ENCODE assay signal across 8 cellular contexts in genomic region chr1:193058529-193059281, GRCh38. TPM values are rescaled to one million over a fixed set of nuclear protein-coding genes. Genes with fewer than 3 reads are reported as not detected.
DNase-seq lines count a peak whose midpoint lies in the region; ATAC-seq and TF ChIP-seq lines count a peak whose summit lies in the region.

No MANE protein-coding gene starts in this region.

- H3K9me3 ChIP-seq in CD4-positive, alpha-beta T cell (ENCODE audit: control insufficient read depth, low read length): no peaks in the 10 kb centered on the region
- no peaks in the 10 kb centered on the region for H3K9me3 ChIP-seq in transverse colon

- peak overlapping the region; percentile 100 for H3K4me3 Mint-ChIP-seq in CD4-positive, alpha-beta T cell
- H3K4me3 Mint-ChIP-seq in activated T-cell treated with anti-CD3 and anti-CD28 coated beads, Interleukin-2, amount 50 U/mL, for 72 hours: peak overlapping the region; percentile 90 to 97
- peak overlapping the region; percentile 100 for H3K4me3 Mint-ChIP-seq in osteocyte (ENCODE audit: unreplicated experiment)

- no peaks in the 10 kb centered on the region for H3K36me3 ChIP-seq in transverse colon

- no peak for TF ChIP-seq EP300 in transverse colon (IDR thresholded peaks at IDR 0.05; ENCODE audit: low read depth)

- 0% methylated on average over 9 to 36 of the region's 37 CpGs for WGBS in transverse colon (ENCODE audit: low coverage in 1 of 2), 2 donors

- peak overlapping the region; percentile 96 for H3K27ac Mint-ChIP-seq in CD4-positive, alpha-beta T cell
- H3K27ac Mint-ChIP-seq in activated T-cell treated with anti-CD3 and anti-CD28 coated beads, Interleukin-2, amount 50 U/mL, for 72 hours: peak overlapping the region; percentile 94
- H3K27ac Mint-ChIP-seq in osteocyte (ENCODE audit: unreplicated experiment): peak overlapping the region; percentile 99

- H3K27me3 Mint-ChIP-seq in CD4-positive, alpha-beta T cell: no peaks in the 10 kb centered on the region
- H3K27me3 Mint-ChIP-seq in activated T-cell treated with anti-CD3 and anti-CD28 coated beads, Interleukin-2, amount 50 U/mL, for 72 hours (ENCODE audit: low read depth): no peaks in the 10 kb centered on the region
- no peaks in the 10 kb centered on the region for H3K27me3 Mint-ChIP-seq in osteocyte (ENCODE audit: unreplicated experiment)

- H3K4me1 ChIP-seq in transverse colon: peaks cover 8 to 37% (median 32%) of the 10 kb centered on the region in 4 donors

- H3K36me3 Mint-ChIP-seq in CD4-positive, alpha-beta T cell (ENCODE audit: low read depth): peaks cover 20% of the 10 kb centered on the region
- H3K36me3 Mint-ChIP-seq in activated T-cell treated with anti-CD3 and anti-CD28 coated beads, Interleukin-2, amount 50 U/mL, for 72 hours (ENCODE audit: insufficient read depth in 2 of 2): peaks cover 10 to 24% of the 10 kb centered on the region in 2 donors
- peaks cover 11% of the 10 kb centered on the region for H3K36me3 Mint-ChIP-seq in osteocyte (ENCODE audit: unreplicated experiment)

- H3K27ac ChIP-seq in CD4-positive, alpha-beta T cell (ENCODE audit: low read depth, low read length): peak overlapping the region; percentile 83
- H3K27ac ChIP-seq in transverse colon: peak overlapping the region; percentile 96 to 98 (median 96)

- no peak for TF ChIP-seq POLR2A in transverse colon (IDR thresholded peaks at IDR 0.05)

- H3K4me1 Mint-ChIP-seq in CD4-positive, alpha-beta T cell (ENCODE audit: low read depth): peaks cover 76% of the 10 kb centered on the region
- H3K4me1 Mint-ChIP-seq in activated T-cell treated with anti-CD3 and anti-CD28 coated beads, Interleukin-2, amount 50 U/mL, for 72 hours (ENCODE audit: low read depth): peaks cover 59% of the 10 kb centered on the region
- H3K4me1 Mint-ChIP-seq in osteocyte (ENCODE audit: unreplicated experiment): peaks cover 35% of the 10 kb centered on the region

- intact Hi-C loops in CD4-positive, alpha-beta T cell (cut with DNase I, micrococcal nuclease): loop anchor here in 1 of 2 experiments (1.0 to 5.0 kb wide), 2 partner anchors 64 to 419 kb away; partner anchors contain the start of gene CDC73
- intact Hi-C loops in transverse colon (cut with DNase I; ENCODE audit: low total_unique reads): no loop called here

- POLR2A ChIA-PET in CD4-positive, alpha-beta T cell (lab: Charles Lee): interaction anchor here (0.8 to 2.2 kb wide), 15 partner anchors 10 to 1231 kb away, joined by 3 to 42 read pairs (median 5); partner anchors contain the start of genes CDC73, GLRX2 and RGS2

- peak; percentile 1 to 48 (median 15) for DNase-seq in CD4-positive, alpha-beta T cell
- DNase-seq in GM19238 (ENCODE audit: insufficient read length, low spot score) (peak; percentile 8), fibroblast of the aortic adventitia (ENCODE audit: low read depth) (peak; percentile 48), osteocyte (ENCODE audit: extremely low spot score, unreplicated experiment) (no peak), transverse colon (peak; percentile 54)
- DNase-seq in activated T-cell treated with anti-CD3 and anti-CD28 coated beads, Interleukin-2, amount 50 U/mL, for 72 hours: peak; percentile 76 to 77

- TF ChIP-seq CTCF in CD4-positive, alpha-beta T cell (IDR thresholded peaks at IDR 0.05): no peak
- TF ChIP-seq CTCF in fibroblast of the aortic adventitia (IDR thresholded peaks at IDR 0.05; ENCODE audit: insufficient read depth, low read length): no peak
- no peak for TF ChIP-seq CTCF in osteocyte (IDR thresholded peaks at IDR 0.05)
- TF ChIP-seq CTCF in transverse colon (IDR thresholded peaks at IDR 0.05): no peak

- H3K4me3 ChIP-seq in fibroblast of the aortic adventitia (ENCODE audit: low read depth, low read length) (peak overlapping the region; percentile 97), transverse colon (peak overlapping the region; percentile 77 to 91 (median 82))

- ATAC-seq in CD4-positive, alpha-beta T cell (ENCODE audit: poor library complexity): peak; percentile 19
- peak; percentile 46 for ATAC-seq in HG03439 (IDR thresholded peaks at IDR 0.05; ENCODE audit: unreplicated experiment)
- peak; percentile 58 to 64 for ATAC-seq in activated T-cell treated with anti-CD3 and anti-CD28 coated beads, Interleukin-2, amount 50 U/mL, for 72 hours (replicated peaks in 1 of 2)

- H3K9me3 Mint-ChIP-seq in CD4-positive, alpha-beta T cell: no peaks in the 10 kb centered on the region
- no peaks in the 10 kb centered on the region for H3K9me3 Mint-ChIP-seq in activated T-cell treated with anti-CD3 and anti-CD28 coated beads, Interleukin-2, amount 50 U/mL, for 72 hours
- H3K9me3 Mint-ChIP-seq in osteocyte (ENCODE audit: unreplicated experiment): no peaks in the 10 kb centered on the region

- in situ Hi-C loops in transverse colon (cut with MboI; ENCODE audit: low pct_ligation_motif_present in 1 of 4, low pct_unique_long_range_greater_than_20kb in 1 of 4, low sequenced_read_pairs in 3 of 4): no loop called here

- H3K27me3 ChIP-seq in CD4-positive, alpha-beta T cell (ENCODE audit: control insufficient read depth, insufficient read depth, low read length): no peaks in the 10 kb centered on the region
- H3K27me3 ChIP-seq in transverse colon: no peaks in the 10 kb centered on the region

- CTCF ChIA-PET in CD4-positive, alpha-beta T cell (lab: Charles Lee): interaction anchor here (0.7 to 1.8 kb wide), 6 partner anchors 9 to 253 kb away, joined by 3 to 15 read pairs (median 5); partner anchors contain the start of genes CDC73 and RGS2

TF ChIP-seq in PFSK-1, 5 proteins besides CTCF, POLR2A, EP300 and RAD21:
- TF ChIP-seq SIN3A (IDR thresholded peaks at IDR 0.05; ENCODE audit: borderline replicate concordance, insufficient read depth, low read length): peak; percentile 68; the same call in 1 of the 2 replicates
- peak in 1 of 2 experiments; percentile 32; a peak in 1 of 4 replicates for TF ChIP-seq REST (IDR thresholded peaks at IDR 0.05; ENCODE audit: insufficient read depth in 1 of 2, low read depth in 2 of 2, low read length in 2 of 2)
- TF ChIP-seq POLR2AphosphoS5 (IDR thresholded peaks at IDR 0.05; ENCODE audit: low read depth, low read length): peak; percentile 57
- no peak for TF ChIP-seq FOXP2 (optimal IDR thresholded peaks at IDR 0.05; ENCODE audit: borderline replicate concordance, extremely low read depth, extremely low read length, insufficient read depth)
- peak; percentile 79; the same call in 1 of the 2 replicates for TF ChIP-seq TAF1 (IDR thresholded peaks at IDR 0.05; ENCODE audit: borderline replicate concordance, insufficient read depth, low read length)

RNA-seq across cellular contexts. Expression of gene UCHL5, which starts 0.5 kb away (rescaled TPM):
- total RNA-seq in CD4-positive, alpha-beta T cell: 10 to 100 TPM; 16.4 to 19.2 TPM
- polyA plus RNA-seq in PFSK-1 (2012; ENCODE audit: insufficient read length, low read depth): 86.0 TPM
- total RNA-seq in activated T-cell treated with anti-CD3 and anti-CD28 coated beads, Interleukin-2, amount 50 U/mL, for 72 hours: 10 to 100 TPM; 45.4 to 51.7 TPM
- 35.6 TPM in 2 replicates for total RNA-seq in fibroblast of the aortic adventitia (ENCODE audit: low replicate concordance)
- total RNA-seq in osteocyte: 26.7 and 34.5 TPM in 2 replicates
- total RNA-seq in transverse colon: 10 to 100 TPM; 13.7 to 35.0 (median 26.0) TPM

RNA-seq across cellular contexts. Expression of gene RO60, which starts 0.7 kb away (rescaled TPM):
- total RNA-seq in CD4-positive, alpha-beta T cell: 10 to 100 TPM; 46.1 to 46.3 TPM
- polyA plus RNA-seq in PFSK-1 (2012; ENCODE audit: insufficient read length, low read depth): 12.1 TPM
- total RNA-seq in activated T-cell treated with anti-CD3 and anti-CD28 coated beads, Interleukin-2, amount 50 U/mL, for 72 hours: 10 to 100 TPM; 85.2 to 96.6 TPM
- total RNA-seq in fibroblast of the aortic adventitia (ENCODE audit: low replicate concordance) (92.8 and 134 TPM in 2 replicates), osteocyte (97.4 and 104 TPM in 2 replicates), transverse colon (10 to 100 TPM; 11.6 to 67.2 (median 62.4) TPM)

RNA-seq across cellular contexts. Expression of gene GLRX2, which starts 46.5 kb away (rescaled TPM):
- total RNA-seq in CD4-positive, alpha-beta T cell: 1 to 10 TPM; 4.3 to 5.5 TPM
- 50.9 TPM for polyA plus RNA-seq in PFSK-1 (2012; ENCODE audit: insufficient read length, low read depth)
- 10 to 100 TPM; 22.7 to 32.1 TPM for total RNA-seq in activated T-cell treated with anti-CD3 and anti-CD28 coated beads, Interleukin-2, amount 50 U/mL, for 72 hours
- total RNA-seq in fibroblast of the aortic adventitia (ENCODE audit: low replicate concordance) (4.3 and 25.7 TPM in 2 replicates), osteocyte (22.7 and 24.3 TPM in 2 replicates), transverse colon (1 to 10 TPM in 3 of 4 donors, under 1 TPM in 1; 0.40 to 8.3 (median 3.7) TPM)
